ENCODE assay signal across 14 cellular contexts in the genomic region with DNA sequence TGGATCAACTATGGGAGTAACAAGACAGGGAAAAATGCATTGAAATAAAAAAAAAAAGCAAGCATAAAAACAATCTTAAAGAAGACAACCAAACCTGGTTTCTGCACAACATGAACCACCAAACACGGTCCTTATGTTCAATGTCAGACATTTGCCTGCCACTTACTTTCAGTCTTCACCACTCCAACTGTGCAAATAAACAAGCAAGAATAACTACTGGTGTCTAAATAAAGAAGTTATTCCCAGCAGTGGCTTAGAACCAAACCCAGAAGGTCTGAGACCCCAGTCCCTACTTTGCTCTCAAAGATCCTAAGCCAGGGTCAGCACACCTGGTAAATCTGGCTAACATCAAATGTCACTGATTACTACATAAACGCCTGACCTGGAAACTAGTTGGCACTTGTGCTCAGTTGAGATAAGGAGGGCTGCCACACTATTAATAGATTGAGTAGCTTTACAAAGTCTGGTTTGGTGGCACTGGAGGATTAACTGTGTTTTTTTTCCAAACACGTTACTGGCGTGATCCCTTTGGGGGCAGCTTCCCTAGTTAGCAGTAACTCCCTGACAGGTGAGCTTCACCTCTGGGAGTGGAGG.
"Had no signal": no experiment of that assay in that cellular context is flagged by ENCODE, and none has a peak within 500 bp of the region (broad histone marks: within the 10 kb centered on the region; RNA-seq: fewer than 3 reads in every experiment).

No MANE protein-coding gene starts in this region.

- H3K27ac ChIP-seq: ascending aorta, esophagus squamous epithelium, neutrophil, upper lobe of left lung had no signal

- H3K4me1 ChIP-seq: esophagus squamous epithelium had no signal

- H3K4me3 ChIP-seq: ascending aorta, esophagus squamous epithelium, smooth muscle cell, upper lobe of left lung had no signal

- DNase-seq: activated naive CD4-positive, alpha-beta T cell treated with anti-CD3 and anti-CD28 coated beads for 36 hours; activated naive CD8-positive, alpha-beta T cell treated with anti-CD3 and anti-CD28 coated beads, Interleukin-2, amount 50 U/mL, for 24 hours; esophagus squamous epithelium; glutamatergic neuron; mesendoderm; natural killer cell; retina; stimulated activated CD4-positive, alpha-beta T cell treated with anti-CD3 and anti-CD28 coated beads, Interleukin-4, amount 100 ng/mL, for 4 hours; stimulated activated naive CD8-positive, alpha-beta T cell treated with anti-CD3 and anti-CD28 coated beads, Interleukin-15, Interleukin-2, amounts not matched to agents 100 U/mL and 50 U/mL, for 24 hours; upper lobe of left lung had no signal

- H3K4me2 ChIP-seq: smooth muscle cell had no signal

- H3K9me3 ChIP-seq: ascending aorta, esophagus squamous epithelium, neutrophil, upper lobe of left lung had no signal

- H3K27me3 ChIP-seq: ascending aorta, esophagus squamous epithelium, upper lobe of left lung had no signal

- ATAC-seq: activated CD4-positive, CD25-positive, alpha-beta regulatory T cell treated with anti-CD3 and anti-CD28 coated beads, Interleukin-2, amount 50 U/mL, for 24 hours; activated naive CD8-positive, alpha-beta T cell treated with anti-CD3 and anti-CD28 coated beads, Interleukin-2, amount 50 U/mL, for 24 hours; natural killer cell; stimulated activated naive CD8-positive, alpha-beta T cell treated with anti-CD3 and anti-CD28 coated beads, Interleukin-15, Interleukin-2, amounts not matched to agents 100 U/mL and 50 U/mL, for 24 hours had no signal

- H3K36me3 ChIP-seq: ascending aorta, esophagus squamous epithelium, neutrophil, upper lobe of left lung had no signal
